Comparison of ENCODE assay signal across 22 cellular contexts in the genomic region with DNA sequence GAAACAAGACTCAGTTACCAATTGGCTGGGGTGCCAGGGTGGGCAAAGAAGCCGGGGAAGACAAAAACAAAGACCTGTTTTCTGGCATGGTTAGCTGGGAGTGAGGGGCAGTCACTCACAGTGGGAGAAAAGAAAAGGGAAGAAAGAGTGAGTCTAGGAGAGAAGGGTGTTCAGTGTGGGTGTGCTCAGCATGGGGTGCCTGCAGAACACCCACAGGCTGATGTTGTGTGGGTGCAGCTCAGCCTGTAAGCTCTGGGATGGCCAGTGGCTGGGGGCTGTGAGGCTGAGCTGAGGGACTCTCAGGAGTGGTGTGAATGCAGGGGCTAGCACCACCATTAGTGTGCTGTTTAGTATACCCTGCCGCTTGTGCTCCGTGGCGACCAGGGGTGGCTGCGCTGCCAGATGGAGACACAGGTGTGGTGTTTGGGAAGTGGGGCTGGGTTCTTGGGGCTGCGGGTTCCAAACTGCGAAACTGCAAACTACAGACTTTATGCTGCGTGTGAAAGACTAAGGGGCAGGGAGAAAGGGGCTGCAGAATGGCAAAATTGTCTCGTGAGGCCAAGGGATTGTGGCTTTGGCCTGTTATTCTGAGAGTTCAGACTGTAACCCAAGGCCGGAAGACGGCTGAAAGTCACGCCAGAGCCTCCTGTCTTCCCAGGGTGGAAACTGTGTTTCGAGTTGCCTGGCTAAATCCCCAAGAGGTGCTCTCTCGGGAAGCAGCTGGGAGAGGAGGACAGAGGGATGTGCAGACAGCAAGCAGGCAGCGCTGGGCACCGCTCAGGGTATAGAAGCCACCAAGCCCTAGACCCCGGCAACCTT.
"Had no signal": no experiment of that assay in that cellular context is flagged by ENCODE, and none has a peak within 500 bp of the region (broad histone marks: within the 10 kb centered on the region; RNA-seq: fewer than 3 reads in every experiment).

No MANE protein-coding gene starts in this region.

- DNase-seq: activated CD4-positive, alpha-beta memory T cell treated with anti-CD3 and anti-CD28 coated beads, Interleukin-2, amount 10 ng/mL, durations not matched to agents 7 days and 5 days; activated CD4-positive, alpha-beta T cell treated with anti-CD3 and anti-CD28 coated beads, Interleukin-2, amount 50 U/mL, for 1 hour; activated CD4-positive, CD25-positive, alpha-beta regulatory T cell; activated gamma-delta T cell; activated naive CD4-positive, alpha-beta T cell treated with anti-CD3 and anti-CD28 coated beads for 36 hours; activated T-cell treated with anti-CD3 and anti-CD28 coated beads, Interleukin-2, amount 50 U/mL, for 4 hours; amygdala; KG1; NCI-H1092; NCI-H1930; NCI-H2107; NCI-H2171 treated with DMSO at 0.1 percent for 48 hours; NCI-H226; NCI-H774; NK-92 treated with Interleukin-12 subunit alpha and Interleukin-12 subunit beta, amount 100 ng/mL, for 24 hours; OCI-M1; RPMI8226; T-helper 1 cell had no signal

- ATAC-seq: activated T-cell treated with anti-CD3 and anti-CD28 coated beads, Interleukin-2, amount 50 U/mL, for 4 hours; Right ventricle myocardium inferior had no signal

- H3K36me3 Mint-ChIP-seq: activated naive CD8-positive, alpha-beta T cell; brain had no signal

- H3K4me3 Mint-ChIP-seq: activated CD4-positive, alpha-beta memory T cell treated with anti-CD3 and anti-CD28 coated beads, Interleukin-2, amount 10 ng/mL, durations not matched to agents 7 days and 5 days; activated naive CD4-positive, alpha-beta T cell treated with anti-CD3 and anti-CD28 coated beads for 36 hours; activated naive CD8-positive, alpha-beta T cell; activated T-cell treated with anti-CD3 and anti-CD28 coated beads, Interleukin-2, amount 50 U/mL, for 4 hours; brain; IgD-negative memory B cell had no signal

- H3K27ac Mint-ChIP-seq: activated CD4-positive, alpha-beta memory T cell treated with anti-CD3 and anti-CD28 coated beads, Interleukin-2, amount 10 ng/mL, durations not matched to agents 7 days and 5 days; activated naive CD4-positive, alpha-beta T cell treated with anti-CD3 and anti-CD28 coated beads for 36 hours; activated naive CD8-positive, alpha-beta T cell; IgD-negative memory B cell had no signal

- H3K4me1 Mint-ChIP-seq: activated CD4-positive, alpha-beta memory T cell treated with anti-CD3 and anti-CD28 coated beads, Interleukin-2, amount 10 ng/mL, durations not matched to agents 7 days and 5 days had no signal

- H3K9me3 Mint-ChIP-seq: activated CD4-positive, alpha-beta memory T cell treated with anti-CD3 and anti-CD28 coated beads, Interleukin-2, amount 10 ng/mL, durations not matched to agents 7 days and 5 days; activated naive CD4-positive, alpha-beta T cell treated with anti-CD3 and anti-CD28 coated beads for 36 hours; activated T-cell treated with anti-CD3 and anti-CD28 coated beads, Interleukin-2, amount 50 U/mL, for 4 hours; IgD-negative memory B cell had no signal

- H3K27me3 Mint-ChIP-seq: activated naive CD8-positive, alpha-beta T cell; brain had no signal
